1 cellular context compared by ENCODE assay signal in the genomic region with DNA sequence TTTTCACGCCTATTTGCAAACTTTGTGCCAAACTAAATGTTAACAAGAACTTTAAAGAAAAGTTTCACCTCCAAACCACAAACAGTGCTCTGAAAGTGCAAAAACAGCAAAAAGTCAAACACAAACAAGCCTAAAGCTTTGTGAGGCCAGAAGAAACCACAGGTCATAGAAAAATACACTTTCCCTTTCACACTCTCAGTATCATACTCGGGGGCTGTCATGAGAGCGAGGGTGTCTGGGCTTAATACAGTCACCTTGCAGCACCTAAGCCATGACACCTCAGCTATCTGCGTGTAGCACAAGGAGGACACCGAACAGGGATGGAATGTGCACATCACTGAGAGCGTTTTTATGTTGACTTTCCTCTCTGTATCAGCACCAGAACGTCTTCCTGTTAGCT.
A peak's percentile ranks its signal among the peaks of the same experiment; 100 is the strongest.
TF ChIP-seq lines count a peak whose summit lies in the region.

No MANE protein-coding gene starts in this region.

TF ChIP-seq in GM12878, 131 proteins besides CTCF, POLR2A, EP300 and RAD21:
- TF ChIP-seq, protein P1, sequence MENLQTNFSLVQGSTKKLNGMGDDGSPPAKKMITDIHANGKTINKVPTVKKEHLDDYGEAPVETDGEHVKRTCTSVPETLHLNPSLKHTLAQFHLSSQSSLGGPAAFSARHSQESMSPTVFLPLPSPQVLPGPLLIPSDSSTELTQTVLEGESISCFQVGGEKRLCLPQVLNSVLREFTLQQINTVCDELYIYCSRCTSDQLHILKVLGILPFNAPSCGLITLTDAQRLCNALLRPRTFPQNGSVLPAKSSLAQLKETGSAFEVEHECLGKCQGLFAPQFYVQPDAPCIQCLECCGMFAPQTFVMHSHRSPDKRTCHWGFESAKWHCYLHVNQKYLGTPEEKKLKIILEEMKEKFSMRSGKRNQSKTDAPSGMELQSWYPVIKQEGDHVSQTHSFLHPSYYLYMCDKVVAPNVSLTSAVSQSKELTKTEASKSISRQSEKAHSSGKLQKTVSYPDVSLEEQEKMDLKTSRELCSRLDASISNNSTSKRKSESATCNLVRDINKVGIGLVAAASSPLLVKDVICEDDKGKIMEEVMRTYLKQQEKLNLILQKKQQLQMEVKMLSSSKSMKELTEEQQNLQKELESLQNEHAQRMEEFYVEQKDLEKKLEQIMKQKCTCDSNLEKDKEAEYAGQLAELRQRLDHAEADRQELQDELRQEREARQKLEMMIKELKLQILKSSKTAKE (IDR thresholded peaks at IDR 0.05; ENCODE audit: low read depth, poor library complexity, severe bottlenecking): peak; percentile 55
- TF ChIP-seq, protein P2, sequence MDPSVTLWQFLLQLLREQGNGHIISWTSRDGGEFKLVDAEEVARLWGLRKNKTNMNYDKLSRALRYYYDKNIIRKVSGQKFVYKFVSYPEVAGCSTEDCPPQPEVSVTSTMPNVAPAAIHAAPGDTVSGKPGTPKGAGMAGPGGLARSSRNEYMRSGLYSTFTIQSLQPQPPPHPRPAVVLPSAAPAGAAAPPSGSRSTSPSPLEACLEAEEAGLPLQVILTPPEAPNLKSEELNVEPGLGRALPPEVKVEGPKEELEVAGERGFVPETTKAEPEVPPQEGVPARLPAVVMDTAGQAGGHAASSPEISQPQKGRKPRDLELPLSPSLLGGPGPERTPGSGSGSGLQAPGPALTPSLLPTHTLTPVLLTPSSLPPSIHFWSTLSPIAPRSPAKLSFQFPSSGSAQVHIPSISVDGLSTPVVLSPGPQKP (IDR thresholded peaks at IDR 0.05; ENCODE audit: low read depth, low read length): no peak
- TF ChIP-seq NBN (IDR thresholded peaks at IDR 0.05): 0 out of 2 replicates have a peak, but pooled peaks have one; percentile 38
- peak; percentile 67; the same call in 1 of the 2 replicates for TF ChIP-seq MTA2 (IDR thresholded peaks at IDR 0.05; ENCODE audit: low read depth)
- peak; percentile 94 for TF ChIP-seq RUNX3 (IDR thresholded peaks at IDR 0.05; ENCODE audit: low read length)
- no peak for TF ChIP-seq JUNB (IDR thresholded peaks at IDR 0.05)
- 0 out of 4 replicates have a peak, but pooled peaks have one; percentile 3 to 30 for TF ChIP-seq BHLHE40 (IDR thresholded peaks at IDR 0.05; ENCODE audit: borderline replicate concordance in 1 of 2, low read depth in 2 of 2, low read length in 1 of 2)
- peak; percentile 67 for TF ChIP-seq NR2F1 (conservative IDR thresholded peaks at IDR 0.05)
- TF ChIP-seq, protein P3, sequence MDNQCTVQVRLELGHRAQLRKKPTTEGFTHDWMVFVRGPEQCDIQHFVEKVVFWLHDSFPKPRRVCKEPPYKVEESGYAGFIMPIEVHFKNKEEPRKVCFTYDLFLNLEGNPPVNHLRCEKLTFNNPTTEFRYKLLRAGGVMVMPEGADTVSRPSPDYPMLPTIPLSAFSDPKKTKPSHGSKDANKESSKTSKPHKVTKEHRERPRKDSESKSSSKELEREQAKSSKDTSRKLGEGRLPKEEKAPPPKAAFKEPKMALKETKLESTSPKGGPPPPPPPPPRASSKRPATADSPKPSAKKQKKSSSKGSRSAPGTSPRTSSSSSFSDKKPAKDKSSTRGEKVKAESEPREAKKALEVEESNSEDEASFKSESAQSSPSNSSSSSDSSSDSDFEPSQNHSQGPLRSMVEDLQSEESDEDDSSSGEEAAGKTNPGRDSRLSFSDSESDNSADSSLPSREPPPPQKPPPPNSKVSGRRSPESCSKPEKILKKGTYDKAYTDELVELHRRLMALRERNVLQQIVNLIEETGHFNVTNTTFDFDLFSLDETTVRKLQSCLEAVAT (IDR thresholded peaks at IDR 0.05): peak; percentile 61; the same call in 1 of the 2 replicates
- TF ChIP-seq IKZF2 (IDR thresholded peaks at IDR 0.05): peak; percentile 28 to 57; a peak in 2 of 4 replicates
